In genomic region chr1:25001125-25001915, GRCh38 we compare ENCODE assay signal across 18 cellular contexts.
A peak's percentile ranks its signal among the peaks of the same experiment; 100 is the strongest.
DNase-seq lines count a peak whose midpoint lies in the region; ATAC-seq and TF ChIP-seq lines count a peak whose summit lies in the region.
"Had no signal": no experiment of that assay in that cellular context is flagged by ENCODE, and none has a peak within 500 bp of the region (broad histone marks: within the 10 kb centered on the region; RNA-seq: fewer than 3 reads in every experiment).

No MANE protein-coding gene starts in this region.

- H3K4me3 Mint-ChIP-seq in activated T-cell treated with anti-CD3 and anti-CD28 coated beads, Interleukin-2, amount 50 U/mL, for 24 hours = peak overlapping the region; percentile 15
- H3K4me3 Mint-ChIP-seq in IgD-negative memory B cell = peak overlapping the region in 1 of 4 donors; percentile 68
- H3K4me3 Mint-ChIP-seq in activated T-helper 1 cell treated with anti-CD3 and anti-CD28 coated beads, Interleukin-12 subunit alpha, Interleukin-12 subunit beta, Interleukin-2, Interleukin-4 antibody, amounts not matched to agents 30 ng/mL and 10 ng/mL and 1 ng/mL, durations not matched to agents 14 hours and 24 hours and 36 hours = no peak overlapping the region

- H3K27ac ChIP-seq in osteoblast (ENCODE audit: low read depth, low read length) = no peak overlapping the region
- H3K27ac ChIP-seq: heart right ventricle, neutrophil, PC-9, SK-N-MC had no signal

- H3K27ac Mint-ChIP-seq in activated T-cell treated with anti-CD3 and anti-CD28 coated beads, Interleukin-2, amount 50 U/mL, for 24 hours = peak overlapping the region; percentile 89
- peak overlapping the region in 2 of 3 donors; percentile 47 to 84 for H3K27ac Mint-ChIP-seq in IgD-negative memory B cell
- peak overlapping the region; percentile 84 for H3K27ac Mint-ChIP-seq in activated T-helper 1 cell treated with anti-CD3 and anti-CD28 coated beads, Interleukin-12 subunit alpha, Interleukin-12 subunit beta, Interleukin-2, Interleukin-4 antibody, amounts not matched to agents 30 ng/mL and 10 ng/mL and 1 ng/mL, durations not matched to agents 14 hours and 24 hours and 36 hours

- no peaks in the 10 kb centered on the region for H3K27me3 Mint-ChIP-seq in activated T-cell treated with anti-CD3 and anti-CD28 coated beads, Interleukin-2, amount 50 U/mL, for 24 hours
- no peaks in the 10 kb centered on the region for H3K27me3 Mint-ChIP-seq in IgD-negative memory B cell
- no peaks in the 10 kb centered on the region for H3K27me3 Mint-ChIP-seq in activated T-helper 1 cell treated with anti-CD3 and anti-CD28 coated beads, Interleukin-12 subunit alpha, Interleukin-12 subunit beta, Interleukin-2, Interleukin-4 antibody, amounts not matched to agents 30 ng/mL and 10 ng/mL and 1 ng/mL, durations not matched to agents 14 hours and 24 hours and 36 hours (ENCODE audit: insufficient read depth)

- H3K4me2 ChIP-seq in osteoblast (ENCODE audit: insufficient read depth, low read length) = no peak overlapping the region
- H3K4me2 ChIP-seq: PC-9 had no signal

- peaks cover 12% of the 10 kb centered on the region for H3K27me3 ChIP-seq in osteoblast (ENCODE audit: insufficient read depth, low read length)
- H3K27me3 ChIP-seq: MG63, neutrophil had no signal

- intact Hi-C loops in activated T-helper 1 cell treated with anti-CD3 and anti-CD28 coated beads, Interleukin-12 subunit alpha, Interleukin-12 subunit beta, Interleukin-2, Interleukin-4 antibody, amounts not matched to agents 30 ng/mL and 10 ng/mL and 1 ng/mL, durations not matched to agents 14 hours and 24 hours and 36 hours (cut with micrococcal nuclease) = no loop called here

- no peak for TF ChIP-seq CTCF in osteoblast (IDR thresholded peaks at IDR 0.05; ENCODE audit: extremely low read depth, low read depth, low read length)

- H3K36me3 Mint-ChIP-seq in activated T-cell treated with anti-CD3 and anti-CD28 coated beads, Interleukin-2, amount 50 U/mL, for 24 hours (ENCODE audit: low read depth) = peaks cover 9% of the 10 kb centered on the region
- H3K36me3 Mint-ChIP-seq in IgD-negative memory B cell = no peaks in the 10 kb centered on the region
- H3K36me3 Mint-ChIP-seq in activated T-helper 1 cell treated with anti-CD3 and anti-CD28 coated beads, Interleukin-12 subunit alpha, Interleukin-12 subunit beta, Interleukin-2, Interleukin-4 antibody, amounts not matched to agents 30 ng/mL and 10 ng/mL and 1 ng/mL, durations not matched to agents 14 hours and 24 hours and 36 hours (ENCODE audit: low read depth) = peaks cover 13% of the 10 kb centered on the region

- no peak for DNase-seq in activated T-cell treated with anti-CD3 and anti-CD28 coated beads, Interleukin-2, amount 50 U/mL, for 24 hours
- no peak for DNase-seq in activated T-cell treated with anti-CD3 and anti-CD28 coated beads for 4 hours
- no peak for DNase-seq in activated T-helper 1 cell treated with anti-CD3 and anti-CD28 coated beads, Interleukin-12 subunit alpha, Interleukin-12 subunit beta, Interleukin-2, Interleukin-4 antibody, amounts not matched to agents 30 ng/mL and 10 ng/mL and 1 ng/mL, durations not matched to agents 14 hours and 24 hours and 36 hours (ENCODE audit: low spot score)
- DNase-seq in osteoblast (ENCODE audit: insufficient read length, low spot score, missing footprints) = peak; percentile 71
- no peak for DNase-seq in NCI-H2029 treated with DMSO at 0.1 percent for 48 hours (lab: John Stamatoyannopoulos, UW)
- no peak for DNase-seq in GOT3 (lab: John Stamatoyannopoulos, UW)
- DNase-seq: amniotic stem cell; cerebellar nuclear complex; effector memory CD4-positive, alpha-beta T cell; heart right ventricle; MG63; NCI-H2107; NCI-H526; PC-9 had no signal

- H3K9me3 Mint-ChIP-seq in activated T-cell treated with anti-CD3 and anti-CD28 coated beads, Interleukin-2, amount 50 U/mL, for 24 hours = peaks cover 9% of the 10 kb centered on the region
- H3K9me3 Mint-ChIP-seq in IgD-negative memory B cell = peaks cover 0 to 2% (median 0%) of the 10 kb centered on the region in 3 donors
- H3K9me3 Mint-ChIP-seq in activated T-helper 1 cell treated with anti-CD3 and anti-CD28 coated beads, Interleukin-12 subunit alpha, Interleukin-12 subunit beta, Interleukin-2, Interleukin-4 antibody, amounts not matched to agents 30 ng/mL and 10 ng/mL and 1 ng/mL, durations not matched to agents 14 hours and 24 hours and 36 hours = peaks cover 10% of the 10 kb centered on the region

- no peaks in the 10 kb centered on the region for H3K79me2 ChIP-seq in osteoblast (ENCODE audit: insufficient read depth, low read length)

- peaks cover 81% of the 10 kb centered on the region for H3K4me1 Mint-ChIP-seq in activated T-cell treated with anti-CD3 and anti-CD28 coated beads, Interleukin-2, amount 50 U/mL, for 24 hours (ENCODE audit: low read depth)
- H3K4me1 Mint-ChIP-seq in IgD-negative memory B cell = peaks cover 0 to 7% (median 3%) of the 10 kb centered on the region in 3 donors
- H3K4me1 Mint-ChIP-seq in activated T-helper 1 cell treated with anti-CD3 and anti-CD28 coated beads, Interleukin-12 subunit alpha, Interleukin-12 subunit beta, Interleukin-2, Interleukin-4 antibody, amounts not matched to agents 30 ng/mL and 10 ng/mL and 1 ng/mL, durations not matched to agents 14 hours and 24 hours and 36 hours (ENCODE audit: low read depth) = peaks cover 71% of the 10 kb centered on the region

- no peaks in the 10 kb centered on the region for H4K20me1 ChIP-seq in osteoblast (ENCODE audit: insufficient read depth, low read length)

- ATAC-seq in HG03460 (IDR thresholded peaks at IDR 0.05; ENCODE audit: unreplicated experiment) = no peak
- ATAC-seq: heart right ventricle had no signal

- H3K4me3 ChIP-seq in osteoblast (ENCODE audit: insufficient read depth, low read length) = no peak overlapping the region
- H3K4me3 ChIP-seq: heart right ventricle, MG63, PC-9, SK-N-MC had no signal

- H3K4me1 ChIP-seq in osteoblast (ENCODE audit: insufficient read depth, low read length) = no peaks in the 10 kb centered on the region

- no peak overlapping the region for H2AFZ ChIP-seq in osteoblast (ENCODE audit: low read length)
- H2AFZ ChIP-seq: PC-9 had no signal

- no peaks in the 10 kb centered on the region for H3K9me3 ChIP-seq in osteoblast (ENCODE audit: low read depth, low read length)
- H3K9me3 ChIP-seq: heart right ventricle, MG63, neutrophil had no signal

- no peaks in the 10 kb centered on the region for H3K36me3 ChIP-seq in osteoblast (ENCODE audit: insufficient read depth, low read length)
- H3K36me3 ChIP-seq: heart right ventricle, MG63, neutrophil had no signal
